1 cellular context compared by ENCODE assay signal in genomic region chr2:231613054-231613654, GRCh38.
TF ChIP-seq lines count a peak whose summit lies in the region.

No MANE protein-coding gene starts in this region.

TF ChIP-seq in GM23338, 12 proteins besides CTCF, POLR2A, EP300 and RAD21 (continued from another document):
- no peak for TF ChIP-seq REST (IDR thresholded peaks at IDR 0.05; ENCODE audit: unreplicated experiment)
- no peak for TF ChIP-seq POLR2AphosphoS5 (IDR thresholded peaks at IDR 0.05; ENCODE audit: low read depth)
- no peak for TF ChIP-seq JUNB (IDR thresholded peaks at IDR 0.05; ENCODE audit: unreplicated experiment)
